ENCODE assay signal across 1 cellular context in genomic region chr6:28758046-28758817, GRCh38.
TF ChIP-seq lines count a peak whose summit lies in the region.

No MANE protein-coding gene starts in this region.

TF ChIP-seq in IMR-90, 13 proteins besides CTCF, POLR2A, EP300 and RAD21 (continued from another document):
- TF ChIP-seq, protein P1, sequence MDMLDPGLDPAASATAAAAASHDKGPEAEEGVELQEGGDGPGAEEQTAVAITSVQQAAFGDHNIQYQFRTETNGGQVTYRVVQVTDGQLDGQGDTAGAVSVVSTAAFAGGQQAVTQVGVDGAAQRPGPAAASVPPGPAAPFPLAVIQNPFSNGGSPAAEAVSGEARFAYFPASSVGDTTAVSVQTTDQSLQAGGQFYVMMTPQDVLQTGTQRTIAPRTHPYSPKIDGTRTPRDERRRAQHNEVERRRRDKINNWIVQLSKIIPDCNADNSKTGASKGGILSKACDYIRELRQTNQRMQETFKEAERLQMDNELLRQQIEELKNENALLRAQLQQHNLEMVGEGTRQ (IDR thresholded peaks at IDR 0.05; ENCODE audit: low read depth, low read length): no peak
- TF ChIP-seq FOS (IDR thresholded peaks at IDR 0.05; ENCODE audit: low read depth, low read length) (no peak), MAZ (IDR thresholded peaks at IDR 0.05; ENCODE audit: borderline replicate concordance, low read depth, low read length) (no peak), MXI1 (IDR thresholded peaks at IDR 0.05; ENCODE audit: borderline replicate concordance, low read depth, low read length) (no peak), RFX5 (IDR thresholded peaks at IDR 0.05; ENCODE audit: low read depth, low read length) (no peak), CHD1 (IDR thresholded peaks at IDR 0.05; ENCODE audit: low read depth, low read length) (no peak), SMC3 (IDR thresholded peaks at IDR 0.05; ENCODE audit: low read depth, low read length) (no peak), BHLHE40 (IDR thresholded peaks at IDR 0.05; ENCODE audit: low read depth, low read length) (no peak), CEBPB (IDR thresholded peaks at IDR 0.05; ENCODE audit: low read depth, low read length) (no peak), MAFK (IDR thresholded peaks at IDR 0.05; ENCODE audit: low read depth, low read length) (no peak), RCOR1 (IDR thresholded peaks at IDR 0.05; ENCODE audit: insufficient replicate concordance, low read length) (no peak)
TF ChIP-seq in IMR-90: peak in this region for 0.
